Comparison of ENCODE assay signal across 1 cellular context in genomic region chr2:95344656-95345055, GRCh38.
TF ChIP-seq lines count a peak whose summit lies in the region.

No MANE protein-coding gene starts in this region.

TF ChIP-seq in HepG2, 621 proteins besides CTCF, POLR2A, EP300 and RAD21:
- TF ChIP-seq MNT (IDR thresholded peaks at IDR 0.05) (peak; percentile 41), ZNF629 (CRISPR knock-in tag; conservative IDR thresholded peaks at IDR 0.05) (peak; percentile 69), U2AF2 (IDR thresholded peaks at IDR 0.05; ENCODE audit: low read depth, low read length) (no peak), ZNF484 (CRISPR knock-in tag; IDR thresholded peaks at IDR 0.05; ENCODE audit: borderline replicate concordance, low read depth) (no peak)
TF ChIP-seq in HepG2: peak in this region for 2.
